In the genomic region with DNA sequence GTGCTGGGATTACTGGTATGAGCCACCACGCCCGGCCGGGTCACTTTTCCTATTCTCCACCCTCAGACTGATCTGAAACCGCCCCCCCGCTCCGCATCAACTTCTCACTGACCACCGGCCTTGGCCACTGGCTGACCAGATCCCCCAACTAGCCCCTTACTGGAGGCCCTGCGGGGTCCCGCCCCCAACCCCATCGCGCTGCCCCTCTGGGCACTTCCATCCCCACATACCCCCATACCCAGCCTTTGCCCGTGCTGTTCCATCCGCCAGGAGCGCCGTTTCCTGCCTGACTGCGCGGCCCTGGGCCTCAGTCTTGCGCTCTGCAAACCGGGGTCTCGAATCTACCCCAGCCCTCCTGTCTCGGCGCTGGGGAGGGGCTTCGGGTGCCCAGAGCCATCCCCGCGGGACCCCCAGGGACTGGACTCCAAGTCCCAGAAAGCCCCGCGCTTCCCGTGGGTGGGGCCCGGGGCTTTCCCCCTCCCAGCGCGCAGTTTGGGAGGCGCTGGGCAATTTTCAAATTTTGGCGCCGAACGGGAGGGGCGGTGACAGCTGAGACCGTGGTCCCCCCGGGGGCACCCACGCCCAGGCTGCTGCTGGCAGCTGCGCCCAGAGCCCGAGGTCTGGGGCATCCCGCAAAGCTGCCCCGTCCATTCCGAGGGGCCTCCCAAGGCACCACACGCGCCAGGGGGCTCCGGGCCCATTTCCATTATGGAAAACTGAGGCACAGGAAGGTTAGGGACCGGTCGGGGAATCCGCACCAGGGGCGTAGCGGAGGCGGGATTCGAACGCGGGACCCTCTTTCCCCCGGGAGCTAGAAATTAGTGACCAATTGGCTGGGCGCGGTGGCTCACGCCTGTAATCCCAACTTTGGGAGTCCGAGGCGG, we compare ENCODE assay signal across 8 cellular contexts. TPM values are rescaled to one million over a fixed set of nuclear protein-coding genes. Genes with fewer than 3 reads are reported as not detected.
DNase-seq lines count a peak whose midpoint lies in the region; ATAC-seq and TF ChIP-seq lines count a peak whose summit lies in the region.

No MANE protein-coding gene starts in this region.

- no peaks in the 10 kb centered on the region for H4K20me1 ChIP-seq in neural cell (ENCODE audit: insufficient read depth)

- no peak for TF ChIP-seq RAD21 in neural cell (conservative IDR thresholded peaks at IDR 0.05)

- H3K36me3 ChIP-seq in neural cell (ENCODE audit: insufficient read depth, low read length) = no peaks in the 10 kb centered on the region
- H3K36me3 ChIP-seq in upper lobe of right lung = no peaks in the 10 kb centered on the region

- no peak for TF ChIP-seq EP300 in neural cell (conservative IDR thresholded peaks at IDR 0.05; ENCODE audit: poor library complexity, severe bottlenecking)

- H3K9me2 ChIP-seq in neural cell (ENCODE audit: insufficient read depth, low read length) = no peaks in the 10 kb centered on the region

- H3K4me1 ChIP-seq in upper lobe of right lung = peaks cover 15% of the 10 kb centered on the region

- no peak overlapping the region for H2AFZ ChIP-seq in neural cell (ENCODE audit: low read depth, low read length)

- H3K4me2 ChIP-seq in neural cell (ENCODE audit: low read length) = no peak overlapping the region

- H3K27ac ChIP-seq in neural cell (ENCODE audit: low read length) (no peak overlapping the region), upper lobe of right lung (no peak overlapping the region)

- peak; percentile 69 for ATAC-seq in upper lobe of right lung

- H3K4me3 ChIP-seq in fibroblast of mammary gland (ENCODE audit: control insufficient read depth, low read depth, low read length) (peak overlapping the region; percentile 74), neural cell (ENCODE audit: low read length) (peak overlapping the region; percentile 48), upper lobe of right lung (peak overlapping the region; percentile 63)

- no peaks in the 10 kb centered on the region for H3K9me3 ChIP-seq in neural cell (ENCODE audit: low read length)
- no peaks in the 10 kb centered on the region for H3K9me3 ChIP-seq in upper lobe of right lung

- DNase-seq in activated gamma-delta T cell treated with Interleukin-2 at 50 U/mL for 16 hours (peak; percentile 39), activated gamma-delta T cell (lab: John Stamatoyannopoulos, UW) (no peak), NCI-H146 treated with DMSO at 0.1 percent for 48 hours (lab: John Stamatoyannopoulos, UW; ENCODE audit: unreplicated experiment) (peak; percentile 16), activated T-cell treated with anti-CD3 and anti-CD28 coated beads for 48 hours (ENCODE audit: low read depth) (peak; percentile 72), fibroblast of mammary gland (ENCODE audit: low read depth) (peak; percentile 77), upper lobe of right lung (peak; percentile 79), COLO668 (lab: John Stamatoyannopoulos, UW; ENCODE audit: unreplicated experiment) (no peak)

- TF ChIP-seq CTCF in fibroblast of mammary gland (conservative IDR thresholded peaks at IDR 0.05; ENCODE audit: control insufficient read depth, insufficient read depth, low read depth, low read length) (no peak), neural cell (IDR thresholded peaks at IDR 0.05; ENCODE audit: poor library complexity, severe bottlenecking) (no peak), upper lobe of right lung (IDR thresholded peaks at IDR 0.05) (no peak)

- intact Hi-C loops in upper lobe of right lung (cut with DNase I) = no loop called here

- peaks cover 19% of the 10 kb centered on the region for H3K27me3 ChIP-seq in neural cell (ENCODE audit: insufficient read depth, low read depth, low read length)
- no peaks in the 10 kb centered on the region for H3K27me3 ChIP-seq in upper lobe of right lung

- H3K79me2 ChIP-seq in neural cell (replicated peaks; ENCODE audit: insufficient read depth, low read length) = no peaks in the 10 kb centered on the region

- H3K9ac ChIP-seq in neural cell (ENCODE audit: low read length) = no peak overlapping the region

- no peaks in the 10 kb centered on the region for H3F3A ChIP-seq in neural cell (ENCODE audit: insufficient read depth, low read length, poor library complexity, severe bottlenecking)

TF ChIP-seq in neural cell, 6 proteins besides CTCF, POLR2A, EP300 and RAD21:
- TF ChIP-seq EZH2 (IDR thresholded peaks at IDR 0.05; ENCODE audit: borderline replicate concordance, insufficient read depth, low read length, poor library complexity, severe bottlenecking) = no peak
- TF ChIP-seq, protein P1, sequence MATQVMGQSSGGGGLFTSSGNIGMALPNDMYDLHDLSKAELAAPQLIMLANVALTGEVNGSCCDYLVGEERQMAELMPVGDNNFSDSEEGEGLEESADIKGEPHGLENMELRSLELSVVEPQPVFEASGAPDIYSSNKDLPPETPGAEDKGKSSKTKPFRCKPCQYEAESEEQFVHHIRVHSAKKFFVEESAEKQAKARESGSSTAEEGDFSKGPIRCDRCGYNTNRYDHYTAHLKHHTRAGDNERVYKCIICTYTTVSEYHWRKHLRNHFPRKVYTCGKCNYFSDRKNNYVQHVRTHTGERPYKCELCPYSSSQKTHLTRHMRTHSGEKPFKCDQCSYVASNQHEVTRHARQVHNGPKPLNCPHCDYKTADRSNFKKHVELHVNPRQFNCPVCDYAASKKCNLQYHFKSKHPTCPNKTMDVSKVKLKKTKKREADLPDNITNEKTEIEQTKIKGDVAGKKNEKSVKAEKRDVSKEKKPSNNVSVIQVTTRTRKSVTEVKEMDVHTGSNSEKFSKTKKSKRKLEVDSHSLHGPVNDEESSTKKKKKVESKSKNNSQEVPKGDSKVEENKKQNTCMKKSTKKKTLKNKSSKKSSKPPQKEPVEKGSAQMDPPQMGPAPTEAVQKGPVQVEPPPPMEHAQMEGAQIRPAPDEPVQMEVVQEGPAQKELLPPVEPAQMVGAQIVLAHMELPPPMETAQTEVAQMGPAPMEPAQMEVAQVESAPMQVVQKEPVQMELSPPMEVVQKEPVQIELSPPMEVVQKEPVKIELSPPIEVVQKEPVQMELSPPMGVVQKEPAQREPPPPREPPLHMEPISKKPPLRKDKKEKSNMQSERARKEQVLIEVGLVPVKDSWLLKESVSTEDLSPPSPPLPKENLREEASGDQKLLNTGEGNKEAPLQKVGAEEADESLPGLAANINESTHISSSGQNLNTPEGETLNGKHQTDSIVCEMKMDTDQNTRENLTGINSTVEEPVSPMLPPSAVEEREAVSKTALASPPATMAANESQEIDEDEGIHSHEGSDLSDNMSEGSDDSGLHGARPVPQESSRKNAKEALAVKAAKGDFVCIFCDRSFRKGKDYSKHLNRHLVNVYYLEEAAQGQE (IDR thresholded peaks at IDR 0.05; ENCODE audit: borderline replicate concordance) = no peak
- no peak for TF ChIP-seq MXI1 (conservative IDR thresholded peaks at IDR 0.05; ENCODE audit: poor library complexity, severe bottlenecking)
- no peak for TF ChIP-seq SMC3 (conservative IDR thresholded peaks at IDR 0.05; ENCODE audit: poor library complexity)
- no peak for TF ChIP-seq TAF1 (IDR thresholded peaks at IDR 0.05; ENCODE audit: low read depth)

RNA-seq across cellular contexts. Expression of a gene that starts 5.2 kb away (rescaled TPM):
- polyA plus RNA-seq in neural cell = 44.1 and 48.8 TPM in 2 replicates
- polyA minus RNA-seq in neural cell = 57.9 and 71.6 TPM in 2 replicates
- total RNA-seq in upper lobe of right lung = 22.0 TPM

RNA-seq across cellular contexts. Expression of a gene that starts 13.9 kb away (rescaled TPM):
- polyA plus RNA-seq in neural cell = 0.44 TPM in 1 of 2 replicates, not detected in the other
- polyA minus RNA-seq in neural cell = 1.9 and 2.2 TPM in 2 replicates
- total RNA-seq in upper lobe of right lung = 91.2 TPM

RNA-seq across cellular contexts. Expression of a gene that starts 34.6 kb away (rescaled TPM):
- polyA plus RNA-seq in neural cell = 61.0 and 73.0 TPM in 2 replicates
- 20.7 and 25.3 TPM in 2 replicates for polyA minus RNA-seq in neural cell
- 61.0 TPM for total RNA-seq in upper lobe of right lung

Comparison
In these comparisons a context has a peak if more than half of its experiments do, and no peak if none do; other contexts are left out.
1. DNase-seq: peak in activated gamma-delta T cell treated with Interleukin-2 at 50 U/mL for 16 hours (single experiment), NCI-H146 treated with DMSO at 0.1 percent for 48 hours (single experiment), activated T-cell treated with anti-CD3 and anti-CD28 coated beads for 48 hours (single experiment), fibroblast of mammary gland (single experiment) and upper lobe of right lung (single experiment); none in activated gamma-delta T cell (single experiment) and COLO668 (single experiment).
2. Peak in every context shown above with its lines, with median percentiles within 50 percentile points of each other: H3K4me3 ChIP-seq.